Comparison of ENCODE assay signal across 8 cellular contexts in genomic region chr2:45889620-45890019, GRCh38.
DNase-seq lines count a peak whose midpoint lies in the region; ATAC-seq and TF ChIP-seq lines count a peak whose summit lies in the region.

No MANE protein-coding gene starts in this region.

- H3K4me3 ChIP-seq in DOHH2 (ENCODE audit: low read length) (no peak overlapping the region), colonic mucosa (no peak overlapping the region)

- H3K4me1 ChIP-seq in DOHH2 (ENCODE audit: control insufficient read depth, low read length) = peaks cover 51% of the 10 kb centered on the region
- H3K4me1 ChIP-seq in colonic mucosa = peaks cover 5% of the 10 kb centered on the region

- H3K9ac ChIP-seq in colonic mucosa (ENCODE audit: low read depth in 2 of 2, low read length in 2 of 2) = no peak overlapping the region

- H3F3A ChIP-seq in DOHH2 (ENCODE audit: control insufficient read depth, insufficient read depth) = no peaks in the 10 kb centered on the region

- no peaks in the 10 kb centered on the region for H3K9me2 ChIP-seq in DOHH2 (replicated peaks; ENCODE audit: control insufficient read depth, low read length)

- H3K4me2 ChIP-seq in DOHH2 (ENCODE audit: low read length) = peak overlapping the region; percentile 32; the same call in 1 of the 2 replicates

- no peaks in the 10 kb centered on the region for H4K20me1 ChIP-seq in DOHH2 (ENCODE audit: control insufficient read depth, insufficient read depth, low read depth, low read length)

- DNase-seq in left lobe of liver (ENCODE audit: low spot score) (no peak), substantia nigra (lab: John Stamatoyannopoulos, UW) (no peak), colonic mucosa (no peak)
- no peak for DNase-seq in stimulated activated CD4-positive, alpha-beta T cell treated with anti-CD3 and anti-CD28 coated beads, Interleukin-12 subunit alpha, Interleukin-12 subunit beta, amount 100 ng/mL, for 4 hours

- intact Hi-C loops in colonic mucosa (cut with DNase I) = no loop called here

- H3K9me3 ChIP-seq in DOHH2 (ENCODE audit: control insufficient read depth, insufficient read depth, low read length) = no peaks in the 10 kb centered on the region
- no peaks in the 10 kb centered on the region for H3K9me3 ChIP-seq in colonic mucosa

- no peak overlapping the region for H3K27ac ChIP-seq in DOHH2 (ENCODE audit: low read depth, low read length)
- no peak overlapping the region for H3K27ac ChIP-seq in substantia nigra (ENCODE audit: low read depth, low read length, poor library complexity, severe bottlenecking)
- H3K27ac ChIP-seq in colonic mucosa = no peak overlapping the region

- H3K36me3 ChIP-seq in DOHH2 (ENCODE audit: control insufficient read depth, low read length) (no peaks in the 10 kb centered on the region), colonic mucosa (no peaks in the 10 kb centered on the region)

- no peaks in the 10 kb centered on the region for H3K79me2 ChIP-seq in DOHH2 (ENCODE audit: control insufficient read depth, low read length)

- ATAC-seq in GM19023 (IDR thresholded peaks at IDR 0.05; ENCODE audit: unreplicated experiment) (peak; percentile 57), HG03432 (IDR thresholded peaks at IDR 0.05; ENCODE audit: unreplicated experiment) (peak; percentile 49), left lobe of liver (peak; percentile 80), GM18861 (IDR thresholded peaks at IDR 0.05; ENCODE audit: unreplicated experiment) (no peak)

- TF ChIP-seq CTCF in DOHH2 (IDR thresholded peaks at IDR 0.05; ENCODE audit: low read depth, low read length, poor library complexity, severe bottlenecking) (no peak), colonic mucosa (IDR thresholded peaks at IDR 0.05) (no peak)

- H3K27me3 ChIP-seq in DOHH2 (ENCODE audit: control insufficient read depth, low read length) = peaks cover 10% of the 10 kb centered on the region; the same call in 1 of the 2 replicates
- no peaks in the 10 kb centered on the region for H3K27me3 ChIP-seq in colonic mucosa
